Comparison of ENCODE assay signal across 1 cellular context in genomic region chr17:7440113-7440822, GRCh38.
TF ChIP-seq lines count a peak whose summit lies in the region.

No MANE protein-coding gene starts in this region.

TF ChIP-seq in HepG2, 621 proteins besides CTCF, POLR2A, EP300 and RAD21 (continued from another document and continues in another):
- TF ChIP-seq AHDC1 (CRISPR knock-in tag; IDR thresholded peaks at IDR 0.05; ENCODE audit: borderline replicate concordance) (no peak), MYNN (CRISPR knock-in tag; IDR thresholded peaks at IDR 0.05; ENCODE audit: low read depth) (no peak), RNF219 (CRISPR knock-in tag; IDR thresholded peaks at IDR 0.05) (no peak), MLLT10 (CRISPR knock-in tag; IDR thresholded peaks at IDR 0.05) (no peak), RFX5 (IDR thresholded peaks at IDR 0.05; ENCODE audit: low read depth, low read length) (no peak), ZFP36L1 (CRISPR knock-in tag; IDR thresholded peaks at IDR 0.05) (no peak), THYN1 (CRISPR knock-in tag; IDR thresholded peaks at IDR 0.05; ENCODE audit: borderline replicate concordance, low read depth) (no peak), ZNF296 (CRISPR knock-in tag; conservative IDR thresholded peaks at IDR 0.05) (no peak), ZNF776 (CRISPR knock-in tag; IDR thresholded peaks at IDR 0.05) (no peak), ZNF777 (CRISPR knock-in tag; IDR thresholded peaks at IDR 0.05) (no peak), HCFC1 (IDR thresholded peaks at IDR 0.05; ENCODE audit: low read depth, low read length) (no peak), SMARCC2 (IDR thresholded peaks at IDR 0.05) (no peak), TAF1 (CRISPR knock-in tag; IDR thresholded peaks at IDR 0.05) (peak; percentile 10; the same call in 1 of the 2 replicates), TBP (CRISPR knock-in tag; IDR thresholded peaks at IDR 0.05) (no peak), ZNF557 (CRISPR knock-in tag; IDR thresholded peaks at IDR 0.05) (no peak), ZNF713 (CRISPR knock-in tag; IDR thresholded peaks at IDR 0.05) (no peak), SAP130 (CRISPR knock-in tag; IDR thresholded peaks at IDR 0.05; ENCODE audit: low read depth) (peak; percentile 34), PCBP1 (IDR thresholded peaks at IDR 0.05; ENCODE audit: borderline replicate concordance, low read depth, low read length) (peak; percentile 30; the same call in 1 of the 2 replicates), ZSCAN29 (CRISPR knock-in tag; conservative IDR thresholded peaks at IDR 0.05) (no peak), ZNF17 (CRISPR knock-in tag; IDR thresholded peaks at IDR 0.05) (no peak), ZNF747 (CRISPR knock-in tag; IDR thresholded peaks at IDR 0.05; ENCODE audit: borderline replicate concordance) (no peak), KDM4B (CRISPR knock-in tag; IDR thresholded peaks at IDR 0.05) (no peak), XRCC5 (optimal IDR thresholded peaks at IDR 0.05; ENCODE audit: low read length) (no peak), TBL1XR1 (IDR thresholded peaks at IDR 0.05; ENCODE audit: borderline replicate concordance, low read length, partially characterized antibody) (no peak), HNRNPUL1 (IDR thresholded peaks at IDR 0.05; ENCODE audit: low read depth, low read length) (no peak), POGZ (CRISPR knock-in tag; IDR thresholded peaks at IDR 0.05) (no peak), ZNF646 (CRISPR knock-in tag; IDR thresholded peaks at IDR 0.05) (no peak), ZFX (CRISPR knock-in tag; IDR thresholded peaks at IDR 0.05; ENCODE audit: low read depth) (peak; percentile 34), ZNF550 (CRISPR knock-in tag; IDR thresholded peaks at IDR 0.05; ENCODE audit: borderline replicate concordance) (no peak), ZNF674 (CRISPR knock-in tag; IDR thresholded peaks at IDR 0.05; ENCODE audit: low read depth) (no peak), ZSCAN31 (CRISPR knock-in tag; IDR thresholded peaks at IDR 0.05; ENCODE audit: low read depth) (no peak), TCF7L2 (IDR thresholded peaks at IDR 0.05; ENCODE audit: low read depth, low read length) (no peak), NCOA5 (CRISPR knock-in tag; IDR thresholded peaks at IDR 0.05) (no peak), TBX3 (IDR thresholded peaks at IDR 0.05; ENCODE audit: borderline replicate concordance) (no peak), ZBTB34 (CRISPR knock-in tag; IDR thresholded peaks at IDR 0.05) (no peak), ZBTB10 (CRISPR knock-in tag; IDR thresholded peaks at IDR 0.05; ENCODE audit: borderline replicate concordance) (no peak; the same call in 1 of the 2 replicates), HDAC6 (IDR thresholded peaks at IDR 0.05; ENCODE audit: low read depth, low read length) (no peak), RXRA (CRISPR knock-in tag; IDR thresholded peaks at IDR 0.05) (no peak), TARDBP (CRISPR knock-in tag; IDR thresholded peaks at IDR 0.05) (no peak), ZNF432 (CRISPR knock-in tag; IDR thresholded peaks at IDR 0.05; ENCODE audit: borderline replicate concordance) (no peak), TERF1 (CRISPR knock-in tag; IDR thresholded peaks at IDR 0.05) (no peak), ZKSCAN1 (IDR thresholded peaks at IDR 0.05; ENCODE audit: low read length) (no peak), TFDP2 (CRISPR knock-in tag; IDR thresholded peaks at IDR 0.05) (no peak; the same call in 1 of the 2 replicates), U2AF1 (optimal IDR thresholded peaks at IDR 0.05; ENCODE audit: low read depth, low read length) (no peak), KDM6A (CRISPR knock-in tag; IDR thresholded peaks at IDR 0.05; ENCODE audit: low read depth) (no peak)
